ENCODE assay signal across 2 cellular contexts in genomic region chr1:42117214-42117613, GRCh38.
TF ChIP-seq lines count a peak whose summit lies in the region.

No MANE protein-coding gene starts in this region.

TF ChIP-seq in HepG2, 621 proteins besides CTCF, POLR2A, EP300 and RAD21:
- TF ChIP-seq ZNF124 (CRISPR knock-in tag; IDR thresholded peaks at IDR 0.05) (no peak), CEBPB (IDR thresholded peaks at IDR 0.05; ENCODE audit: borderline replicate concordance, low read depth, low read length) (peak; percentile 83; the same call in 1 of the 2 replicates), ZNF614 (CRISPR knock-in tag; IDR thresholded peaks at IDR 0.05; ENCODE audit: borderline replicate concordance) (no peak), IRF2 (CRISPR knock-in tag; IDR thresholded peaks at IDR 0.05) (no peak)

TF ChIP-seq in H1, 55 proteins besides CTCF, POLR2A, EP300 and RAD21:
- TF ChIP-seq EZH2 (IDR thresholded peaks at IDR 0.05; ENCODE audit: low read depth, low read length, severe bottlenecking): no peak
- TF ChIP-seq KDM1A (IDR thresholded peaks at IDR 0.05; ENCODE audit: borderline replicate concordance, low read length): no peak
- TF ChIP-seq CEBPB (IDR thresholded peaks at IDR 0.05; ENCODE audit: low read depth, low read length): peak; percentile 87
- TF ChIP-seq TEAD4 (IDR thresholded peaks at IDR 0.05; ENCODE audit: low read depth, low read length): no peak
- TF ChIP-seq POLR2AphosphoS5 (IDR thresholded peaks at IDR 0.05; ENCODE audit: low read depth, low read length): no peak
- TF ChIP-seq MAFK (IDR thresholded peaks at IDR 0.05; ENCODE audit: low read depth, low read length): no peak
- no peak for TF ChIP-seq FOSL1 (IDR thresholded peaks at IDR 0.05; ENCODE audit: insufficient read depth, low read depth, low read length)
